ENCODE assay signal across 12 cellular contexts in genomic region chr3:182954553-182954952, GRCh38. TPM values are rescaled to one million over a fixed set of nuclear protein-coding genes. Genes with fewer than 3 reads are reported as not detected.
DNase-seq lines count a peak whose midpoint lies in the region; ATAC-seq and TF ChIP-seq lines count a peak whose summit lies in the region.
"Had no signal": no experiment of that assay in that cellular context is flagged by ENCODE, and none has a peak within 500 bp of the region (broad histone marks: within the 10 kb centered on the region; RNA-seq: fewer than 3 reads in every experiment).

No MANE protein-coding gene starts in this region.

- TF ChIP-seq CTCF in GM13977 (IDR thresholded peaks at IDR 0.05; ENCODE audit: extremely low read depth, insufficient read depth, missing control alignments): no peak
- no peak for TF ChIP-seq CTCF in NB4 (IDR thresholded peaks at IDR 0.05; ENCODE audit: low read depth, low read length)
- TF ChIP-seq CTCF in A673 (conservative IDR thresholded peaks at IDR 0.05; ENCODE audit: low read depth, low read length): no peak
- TF ChIP-seq CTCF in gastrocnemius medialis (IDR thresholded peaks at IDR 0.05 in 4 of 5, conservative IDR thresholded peaks at IDR 0.05 in 1 of 5): no peak

- H3K4me3 ChIP-seq in NB4 (ENCODE audit: low read depth, low read length) (no peak overlapping the region), A673 (ENCODE audit: low read depth, low read length, poor library complexity, severe bottlenecking) (no peak overlapping the region), gastrocnemius medialis (no peak overlapping the region)
- H3K4me3 ChIP-seq: K562 had no signal

- DNase-seq in GM13977 (ENCODE audit: low spot score): peak; percentile 34
- DNase-seq in NB4 (ENCODE audit: low read depth): peak; percentile 14
- DNase-seq in NCI-H748 treated with DMSO at 0.1 percent for 48 hours (lab: John Stamatoyannopoulos, UW): no peak
- no peak for DNase-seq in A673 (ENCODE audit: low spot score)
- DNase-seq in gastrocnemius medialis: no peak
- no peak for DNase-seq in amniotic stem cell (lab: John Stamatoyannopoulos, UW)
- DNase-seq: activated CD4-positive, CD25-positive, alpha-beta regulatory T cell; H9; left colon had no signal

- no peaks in the 10 kb centered on the region for H3K27me3 ChIP-seq in A673 (replicated peaks; ENCODE audit: insufficient read depth, low read depth, low read length, poor library complexity)
- H3K27me3 ChIP-seq in gastrocnemius medialis: no peaks in the 10 kb centered on the region

- peak; percentile 83 for ATAC-seq in GM21367 (IDR thresholded peaks at IDR 0.05; ENCODE audit: unreplicated experiment)
- ATAC-seq in HG03060 (IDR thresholded peaks at IDR 0.05; ENCODE audit: low read depth, unreplicated experiment): peak; percentile 84
- no peak for ATAC-seq in gastrocnemius medialis
- ATAC-seq: K562, left colon had no signal

- peaks cover 17% of the 10 kb centered on the region for H3K36me3 ChIP-seq in A673 (ENCODE audit: insufficient read depth, low read length, poor library complexity, severe bottlenecking)
- H3K36me3 ChIP-seq in gastrocnemius medialis: peaks cover 0 to 20% of the 10 kb centered on the region in 2 donors

- in situ Hi-C loops in GM13977 (cut with MboI; ENCODE audit: low pct_unique_long_range_greater_than_20kb, low sequenced_read_pairs, unreplicated experiment): no loop called here
- in situ Hi-C loops in gastrocnemius medialis (cut with MboI; ENCODE audit: low sequenced_read_pairs in 4 of 4): no loop called here

- no peak overlapping the region for H3K27ac ChIP-seq in A673 (ENCODE audit: low read depth, low read length, poor library complexity, severe bottlenecking)
- no peak overlapping the region for H3K27ac ChIP-seq in gastrocnemius medialis

- intact Hi-C loops in A673 (cut with micrococcal nuclease; ENCODE audit: unreplicated experiment): no loop called here
- intact Hi-C loops in gastrocnemius medialis (cut with DNase I; ENCODE audit: low total_unique reads): no loop called here

- POLR2A ChIA-PET in A673 (lab: Charles Lee; ENCODE audit: low non-redundant PET): no interaction called here

- peaks cover 9% of the 10 kb centered on the region for H3K4me1 ChIP-seq in A673 (ENCODE audit: insufficient read depth, low read length, poor library complexity, severe bottlenecking)
- peaks cover 17 to 29% of the 10 kb centered on the region in 2 donors for H3K4me1 ChIP-seq in gastrocnemius medialis

- TF ChIP-seq POLR2A in NB4 (IDR thresholded peaks at IDR 0.05; ENCODE audit: extremely low read depth, insufficient read length): no peak
- TF ChIP-seq POLR2A in gastrocnemius medialis (IDR thresholded peaks at IDR 0.05): no peak

- BruUV-seq in A673 (replicated peaks; lab: Mats Ljungman, UMichigan): no TSS peak

- H3K9me3 ChIP-seq in A673 (ENCODE audit: low read depth, low read length, poor library complexity, severe bottlenecking) (no peaks in the 10 kb centered on the region), gastrocnemius medialis (no peaks in the 10 kb centered on the region)

- CTCF ChIA-PET in A673 (lab: Charles Lee): no interaction called here

RNA-seq across cellular contexts. Expression of gene DCUN1D1, which starts 25.8 kb away (rescaled TPM):
- total RNA-seq in A673 (2021) (60.9 and 75.3 TPM in 2 replicates), gastrocnemius medialis (100 to 1,000 TPM in 1 of 4 donors, 10 to 100 TPM in 3; 42.2 to 116 (median 54.4) TPM)

Comparison
In these comparisons a context has a peak if more than half of its experiments do, and no peak if none do; other contexts are left out.
1. DNase-seq: peak in GM13977 (single experiment) and NB4 (single experiment); none in NCI-H748 treated with DMSO at 0.1 percent for 48 hours (single experiment), A673 (single experiment), gastrocnemius medialis (0 of 2) and amniotic stem cell (single experiment).
2. ATAC-seq: peak in GM21367 (single experiment) and HG03060 (single experiment); none in gastrocnemius medialis (0 of 2).